ENCODE assay signal across 1 cellular context in the genomic region with DNA sequence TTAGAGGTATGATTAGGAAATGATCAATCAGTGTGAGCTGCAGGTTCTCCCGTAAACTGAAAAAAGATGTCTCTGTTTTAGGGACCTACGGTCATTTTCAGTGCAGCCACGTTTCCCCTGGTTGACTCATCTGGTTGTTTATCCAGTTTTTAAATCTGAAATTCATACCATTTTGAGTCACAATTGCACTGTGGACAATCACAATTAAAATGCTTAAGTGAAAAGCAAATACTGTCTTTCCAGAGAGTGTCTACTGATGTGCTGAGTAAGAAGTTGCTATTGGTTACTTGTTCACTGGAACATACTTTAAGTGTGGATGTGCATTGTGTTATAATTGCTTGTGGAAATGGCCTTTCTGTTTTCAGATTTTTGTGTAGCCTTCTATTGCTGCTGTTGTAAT.
TF ChIP-seq lines count a peak whose summit lies in the region.

No MANE protein-coding gene starts in this region.

TF ChIP-seq in HepG2, 621 proteins besides CTCF, POLR2A, EP300 and RAD21:
- TF ChIP-seq ZNF235 (CRISPR knock-in tag; IDR thresholded peaks at IDR 0.05; ENCODE audit: borderline replicate concordance): no peak
